25 cellular contexts compared by ENCODE assay signal in the genomic region with DNA sequence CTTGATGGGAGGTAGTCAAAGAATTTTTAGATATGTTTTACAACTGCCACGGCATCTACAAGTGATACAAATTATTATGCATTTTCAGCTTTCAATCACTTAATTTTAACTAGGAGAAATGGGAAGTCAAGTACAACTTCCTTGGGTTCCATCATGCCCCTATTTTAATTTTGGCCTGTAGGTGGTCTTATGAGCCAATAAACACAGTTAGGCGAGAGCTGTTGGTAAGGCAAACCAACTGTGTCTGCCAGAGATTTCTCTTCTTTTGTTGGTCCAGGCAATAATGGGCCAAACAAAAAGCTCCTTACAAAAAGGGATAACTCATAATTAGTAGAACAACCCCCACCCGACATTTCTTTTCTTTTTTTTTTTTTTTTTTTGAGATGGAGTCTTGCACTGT.
"Had no signal": no experiment of that assay in that cellular context is flagged by ENCODE, and none has a peak within 500 bp of the region (broad histone marks: within the 10 kb centered on the region; RNA-seq: fewer than 3 reads in every experiment).

No MANE protein-coding gene starts in this region.

- H3K36me3 ChIP-seq: ascending aorta, SJCRH30 had no signal

- DNase-seq: activated B cell treated with CpG ODN at 0.5 μM for 24 hours; activated CD4-positive, alpha-beta T cell treated with anti-CD3 and anti-CD28 coated beads for 1 hour; activated CD4-positive, alpha-beta T cell treated with anti-CD3 and anti-CD28 coated beads, Interleukin-2, amount 10 ng/mL, durations not matched to agents 24 days and 14 days; activated CD4-positive, alpha-beta T cell treated with anti-CD3 and anti-CD28 coated beads, Interleukin-2, amount 50 U/mL, for 48 hours; activated CD8-positive, alpha-beta memory T cell treated with anti-CD3 and anti-CD28 coated beads, Interleukin-2, amount 10 ng/mL, durations not matched to agents 7 days and 5 days; activated effector memory CD4-positive, alpha-beta T cell treated with anti-CD3 and anti-CD28 coated beads, Interleukin-2, amount 50 U/mL, for 16 hours; activated naive CD4-positive, alpha-beta T cell treated with Interleukin-2 at 50 U/mL for 16 hours; activated naive CD8-positive, alpha-beta T cell treated with anti-CD3 and anti-CD28 coated beads, Interleukin-2, amount 50 U/mL, for 24 hours; activated T-cell treated with anti-CD3 and anti-CD28 coated beads, Interleukin-2, amount 50 U/mL, for 24 hours; amniotic stem cell; body of pancreas; central memory CD4-positive, alpha-beta T cell; MM.1S; NCI-H1048; NCI-H1417; NCI-H1694 treated with DMSO at 0.1 percent for 48 hours; NCI-H2029 treated with DMSO at 0.1 percent for 48 hours; NCI-H345; NCI-H510A; NCI-H526 treated with DMSO at 0.1 percent for 48 hours; SJCRH30; SK-N-SH; T-helper 9 cell had no signal

- H3K9ac ChIP-seq: SK-N-SH had no signal

- H3K27me3 ChIP-seq: ascending aorta, body of pancreas, SJCRH30 had no signal

- H3K4me1 ChIP-seq: ascending aorta, body of pancreas, SJCRH30 had no signal

- H3K4me2 ChIP-seq: SK-N-SH had no signal

- ATAC-seq: activated CD8-positive, alpha-beta memory T cell treated with anti-CD3 and anti-CD28 coated beads, Interleukin-2, amount 10 ng/mL, durations not matched to agents 7 days and 5 days; activated naive CD4-positive, alpha-beta T cell treated with anti-CD3 and anti-CD28 coated beads, Interleukin-2, amount 50 U/mL, for 72 hours; activated naive CD8-positive, alpha-beta T cell treated with anti-CD3 and anti-CD28 coated beads, Interleukin-2, amount 50 U/mL, for 24 hours; body of pancreas had no signal

- H3K9me2 ChIP-seq: SK-N-SH had no signal

- H3K9me3 ChIP-seq: ascending aorta, body of pancreas, SJCRH30, SK-N-SH had no signal

- H3K4me3 ChIP-seq: ascending aorta, body of pancreas, SJCRH30 had no signal

- H3K27ac ChIP-seq: ascending aorta, body of pancreas, SJCRH30 had no signal
